Comparison of ENCODE assay signal across 9 cellular contexts in the genomic region with DNA sequence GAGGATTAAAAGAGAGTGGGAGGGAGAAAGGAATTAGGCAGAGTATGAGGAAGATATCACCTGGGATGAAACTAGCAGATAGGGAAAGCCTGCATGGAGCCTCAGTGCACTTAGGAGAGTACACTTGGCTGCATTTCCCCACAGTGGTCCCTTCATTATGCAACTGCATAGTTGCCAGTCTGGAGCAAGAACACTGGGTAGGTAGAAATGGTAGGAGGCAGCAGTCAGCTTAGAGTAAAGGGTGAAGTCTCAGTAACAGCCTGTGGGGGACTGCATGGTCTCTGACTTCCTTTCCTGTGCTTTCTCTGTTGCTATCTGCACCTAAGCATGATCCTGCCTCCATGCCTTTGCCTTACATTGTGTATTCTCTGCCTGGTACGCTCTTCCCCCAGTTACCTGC. TPM values are rescaled to one million over a fixed set of nuclear protein-coding genes. Genes with fewer than 3 reads are reported as not detected.
A peak's percentile ranks its signal among the peaks of the same experiment; 100 is the strongest.
DNase-seq lines count a peak whose midpoint lies in the region; ATAC-seq and TF ChIP-seq lines count a peak whose summit lies in the region.
"Had no signal": no experiment of that assay in that cellular context is flagged by ENCODE, and none has a peak within 500 bp of the region (broad histone marks: within the 10 kb centered on the region; RNA-seq: fewer than 3 reads in every experiment).

No MANE protein-coding gene starts in this region.

- peaks cover 3% of the 10 kb centered on the region for H3K36me3 Mint-ChIP-seq in activated T-cell treated with anti-CD3 and anti-CD28 coated beads, Interleukin-2, amount 50 U/mL, for 4 hours (ENCODE audit: insufficient read depth)
- no peaks in the 10 kb centered on the region for H3K36me3 Mint-ChIP-seq in T-cell
- no peaks in the 10 kb centered on the region for H3K36me3 Mint-ChIP-seq in stimulated activated memory B cell treated with anti-CD40 and anti-IgM and Interleukin-4, amounts not matched to agents 10 μg/mL and 1 μg/mL and 100 μg/mL, for 72 hours

- TF ChIP-seq RAD21 in HCT116 (IDR thresholded peaks at IDR 0.05; ENCODE audit: low read depth), result no peak

- no peak overlapping the region for H3K4me3 Mint-ChIP-seq in activated T-cell treated with anti-CD3 and anti-CD28 coated beads, Interleukin-2, amount 50 U/mL, for 4 hours
- H3K4me3 Mint-ChIP-seq in T-cell, result peak overlapping the region in 1 of 3 donors; percentile 45
- no peak overlapping the region for H3K4me3 Mint-ChIP-seq in stimulated activated memory B cell treated with anti-CD40 and anti-IgM and Interleukin-4, amounts not matched to agents 10 μg/mL and 1 μg/mL and 100 μg/mL, for 72 hours

- H3K27ac ChIP-seq in HCT116 (ENCODE audit: low read depth, low read length), result no peak overlapping the region
- H3K27ac ChIP-seq: breast epithelium had no signal

- no peaks in the 10 kb centered on the region for H3K27me3 Mint-ChIP-seq in activated T-cell treated with anti-CD3 and anti-CD28 coated beads, Interleukin-2, amount 50 U/mL, for 4 hours (ENCODE audit: low read depth)
- no peaks in the 10 kb centered on the region for H3K27me3 Mint-ChIP-seq in T-cell
- H3K27me3 Mint-ChIP-seq in stimulated activated memory B cell treated with anti-CD40 and anti-IgM and Interleukin-4, amounts not matched to agents 10 μg/mL and 1 μg/mL and 100 μg/mL, for 72 hours, result no peaks in the 10 kb centered on the region

- no peaks in the 10 kb centered on the region for H3K9me2 ChIP-seq in HCT116 (ENCODE audit: insufficient read depth)

- no peaks in the 10 kb centered on the region for H3K9me3 ChIP-seq in HCT116 (ENCODE audit: control insufficient read depth in 1 of 2, insufficient read depth in 1 of 2, low read depth in 1 of 2, low read length in 2 of 2)
- H3K9me3 ChIP-seq: breast epithelium had no signal

- intact Hi-C loops in HCT116 (cut with micrococcal nuclease), result no loop called here

- BruUV-seq in HCT116 (replicated peaks; lab: Mats Ljungman, UMichigan), result no TSS peak

- TF ChIP-seq CTCF in HCT116 (IDR thresholded peaks at IDR 0.05 in 2 of 3, conservative IDR thresholded peaks at IDR 0.05 in 1 of 3; ENCODE audit: borderline replicate concordance in 1 of 3, insufficient read depth in 1 of 3, low read depth in 2 of 3, low read length in 2 of 3), result no peak

- CTCF ChIA-PET in HCT116 (lab: Charles Lee) (no interaction called here), T-cell (lab: Charles Lee) (interaction anchor here in 1 of 2 donors (0.6 kb wide), 1 partner anchor 44 kb away, joined by 7 read pairs; no protein-coding TSS in a partner anchor)

- H3K4me2 ChIP-seq in HCT116 (ENCODE audit: low read length), result no peak overlapping the region

- H3K36me3 ChIP-seq in HCT116 (ENCODE audit: control insufficient read depth in 1 of 2, insufficient read depth in 2 of 2, low read length in 2 of 2), result no peaks in the 10 kb centered on the region
- H3K36me3 ChIP-seq: breast epithelium had no signal

- H3K9me3 Mint-ChIP-seq in activated T-cell treated with anti-CD3 and anti-CD28 coated beads, Interleukin-2, amount 50 U/mL, for 4 hours, result no peaks in the 10 kb centered on the region
- H3K9me3 Mint-ChIP-seq in T-cell, result no peaks in the 10 kb centered on the region
- no peaks in the 10 kb centered on the region for H3K9me3 Mint-ChIP-seq in stimulated activated memory B cell treated with anti-CD40 and anti-IgM and Interleukin-4, amounts not matched to agents 10 μg/mL and 1 μg/mL and 100 μg/mL, for 72 hours

- peak overlapping the region in 1 of 2 donors; percentile 27 for H3K27ac Mint-ChIP-seq in T-cell
- H3K27ac Mint-ChIP-seq in stimulated activated memory B cell treated with anti-CD40 and anti-IgM and Interleukin-4, amounts not matched to agents 10 μg/mL and 1 μg/mL and 100 μg/mL, for 72 hours, result peak overlapping the region; percentile 73

- no peak for TF ChIP-seq POLR2A in HCT116 (IDR thresholded peaks at IDR 0.05; ENCODE audit: borderline replicate concordance, extremely low read depth, insufficient read depth, insufficient read length)

- no peak overlapping the region for H2AFZ ChIP-seq in HCT116 (ENCODE audit: low read depth, low read length, poor library complexity, severe bottlenecking)

- H4K20me1 ChIP-seq in HCT116 (ENCODE audit: insufficient read depth), result no peaks in the 10 kb centered on the region

- RAD21 ChIA-PET in HCT116 (lab: Charles Lee; ENCODE audit: low non-redundant PET in 1 of 2, low total read pairs in 2 of 2, uncharacterized antibody in 2 of 2, unreplicated experiment in 2 of 2), result no interaction called here

- H3K9ac ChIP-seq in HCT116 (ENCODE audit: low read length), result no peak overlapping the region

- no peaks in the 10 kb centered on the region for H3K27me3 ChIP-seq in HCT116 (ENCODE audit: insufficient read depth, low read length)
- H3K27me3 ChIP-seq: breast epithelium had no signal

- peaks cover 79% of the 10 kb centered on the region for H3K4me1 Mint-ChIP-seq in activated T-cell treated with anti-CD3 and anti-CD28 coated beads, Interleukin-2, amount 50 U/mL, for 4 hours (ENCODE audit: low read depth)
- peaks cover 81 to 87% (median 82%) of the 10 kb centered on the region in 3 donors for H3K4me1 Mint-ChIP-seq in T-cell
- H3K4me1 Mint-ChIP-seq in stimulated activated memory B cell treated with anti-CD40 and anti-IgM and Interleukin-4, amounts not matched to agents 10 μg/mL and 1 μg/mL and 100 μg/mL, for 72 hours, result peaks cover 82% of the 10 kb centered on the region

- H3K4me3 ChIP-seq in HCT116 (replicated peaks in 1 of 2; ENCODE audit: low read depth in 1 of 2, low read length in 2 of 2), result no peak overlapping the region
- H3K4me3 ChIP-seq: breast epithelium had no signal

- H3K79me2 ChIP-seq in HCT116 (ENCODE audit: insufficient read depth, low read length), result peaks cover 12% of the 10 kb centered on the region

- DNase-seq in activated T-cell treated with anti-CD3 and anti-CD28 coated beads, Interleukin-2, amount 50 U/mL, for 4 hours, result no peak
- DNase-seq in activated T-cell treated with anti-CD3 and anti-CD28 coated beads, Interleukin-2, amount 50 U/mL, for 48 hours, result no peak
- DNase-seq in HCT116 (ENCODE audit: low read depth, low spot score) (no peak), T-cell (no peak), DMS79 (lab: John Stamatoyannopoulos, UW) (no peak), RKO (ENCODE audit: low spot score) (no peak)

- peak; percentile 29 to 51 for ATAC-seq in activated T-cell treated with anti-CD3 and anti-CD28 coated beads, Interleukin-2, amount 50 U/mL, for 4 hours
- ATAC-seq in HCT116, result peak; percentile 47; the same call in 1 of the 2 replicates
- ATAC-seq in T-cell (replicated peaks in 1 of 4), result peak; percentile 51 to 56 (median 54)
- ATAC-seq in stimulated activated memory B cell treated with anti-CD40 and anti-IgM and Interleukin-4, amounts not matched to agents 10 μg/mL and 1 μg/mL and 100 μg/mL, for 72 hours, result peak; percentile 59
- ATAC-seq in GM18517 (IDR thresholded peaks at IDR 0.05; ENCODE audit: unreplicated experiment), result no peak

- POLR2A ChIA-PET in HCT116 (lab: Charles Lee), result no interaction called here
- POLR2A ChIA-PET in T-cell (lab: Charles Lee), result no interaction called here

- no peaks in the 10 kb centered on the region for H3K4me1 ChIP-seq in HCT116 (ENCODE audit: control insufficient read depth in 1 of 2, insufficient read depth in 2 of 2, low read length in 2 of 2)
- H3K4me1 ChIP-seq: breast epithelium had no signal

TF ChIP-seq in HCT116, 20 proteins besides CTCF, POLR2A, EP300 and RAD21:
- TF ChIP-seq CBX3 (IDR thresholded peaks at IDR 0.05; ENCODE audit: low read depth), result no peak
- TF ChIP-seq CEBPB (IDR thresholded peaks at IDR 0.05; ENCODE audit: low read depth), result no peak
- no peak for TF ChIP-seq YY1 (IDR thresholded peaks at IDR 0.05; ENCODE audit: extremely low read depth, insufficient replicate concordance, low read depth, low read length)
- TF ChIP-seq, protein P1, sequence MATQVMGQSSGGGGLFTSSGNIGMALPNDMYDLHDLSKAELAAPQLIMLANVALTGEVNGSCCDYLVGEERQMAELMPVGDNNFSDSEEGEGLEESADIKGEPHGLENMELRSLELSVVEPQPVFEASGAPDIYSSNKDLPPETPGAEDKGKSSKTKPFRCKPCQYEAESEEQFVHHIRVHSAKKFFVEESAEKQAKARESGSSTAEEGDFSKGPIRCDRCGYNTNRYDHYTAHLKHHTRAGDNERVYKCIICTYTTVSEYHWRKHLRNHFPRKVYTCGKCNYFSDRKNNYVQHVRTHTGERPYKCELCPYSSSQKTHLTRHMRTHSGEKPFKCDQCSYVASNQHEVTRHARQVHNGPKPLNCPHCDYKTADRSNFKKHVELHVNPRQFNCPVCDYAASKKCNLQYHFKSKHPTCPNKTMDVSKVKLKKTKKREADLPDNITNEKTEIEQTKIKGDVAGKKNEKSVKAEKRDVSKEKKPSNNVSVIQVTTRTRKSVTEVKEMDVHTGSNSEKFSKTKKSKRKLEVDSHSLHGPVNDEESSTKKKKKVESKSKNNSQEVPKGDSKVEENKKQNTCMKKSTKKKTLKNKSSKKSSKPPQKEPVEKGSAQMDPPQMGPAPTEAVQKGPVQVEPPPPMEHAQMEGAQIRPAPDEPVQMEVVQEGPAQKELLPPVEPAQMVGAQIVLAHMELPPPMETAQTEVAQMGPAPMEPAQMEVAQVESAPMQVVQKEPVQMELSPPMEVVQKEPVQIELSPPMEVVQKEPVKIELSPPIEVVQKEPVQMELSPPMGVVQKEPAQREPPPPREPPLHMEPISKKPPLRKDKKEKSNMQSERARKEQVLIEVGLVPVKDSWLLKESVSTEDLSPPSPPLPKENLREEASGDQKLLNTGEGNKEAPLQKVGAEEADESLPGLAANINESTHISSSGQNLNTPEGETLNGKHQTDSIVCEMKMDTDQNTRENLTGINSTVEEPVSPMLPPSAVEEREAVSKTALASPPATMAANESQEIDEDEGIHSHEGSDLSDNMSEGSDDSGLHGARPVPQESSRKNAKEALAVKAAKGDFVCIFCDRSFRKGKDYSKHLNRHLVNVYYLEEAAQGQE (IDR thresholded peaks at IDR 0.05; ENCODE audit: low read depth), result no peak
- TF ChIP-seq SIN3A (IDR thresholded peaks at IDR 0.05; ENCODE audit: low read depth), result no peak
- no peak for TF ChIP-seq POLR2AphosphoS5 (IDR thresholded peaks at IDR 0.05; ENCODE audit: low read depth, low read length)
- no peak for TF ChIP-seq JUND (IDR thresholded peaks at IDR 0.05)

RNA-seq across cellular contexts. Expression of a gene that starts 14.0 kb away (rescaled TPM):
- 10 to 100 TPM; 38.5 to 43.5 (median 38.8) TPM for total RNA-seq in activated T-cell treated with anti-CD3 and anti-CD28 coated beads, Interleukin-2, amount 50 U/mL, for 4 hours
- total RNA-seq in HCT116 (2021; ENCODE audit: unreplicated experiment) (27.5 TPM), T-cell (10 to 100 TPM; 48.9 to 73.1 (median 59.4) TPM)
- 11.3 and 12.1 TPM in 2 replicates for polyA plus RNA-seq in HCT116 (2012)
